ENCODE assay signal across 7 cellular contexts in genomic region chr10:21675157-21675796, GRCh38.
A peak's percentile ranks its signal among the peaks of the same experiment; 100 is the strongest.
DNase-seq lines count a peak whose midpoint lies in the region; ATAC-seq and TF ChIP-seq lines count a peak whose summit lies in the region.

No MANE protein-coding gene starts in this region.

- peaks cover 9% of the 10 kb centered on the region for H3K36me3 Mint-ChIP-seq in memory B cell

- CTCF ChIA-PET in HEK293T (lab: Yijun Ruan, JAX), result no interaction called here

- peaks cover 7% of the 10 kb centered on the region for H3K4me1 Mint-ChIP-seq in memory B cell

- no peak overlapping the region for H3K27ac Mint-ChIP-seq in memory B cell

- ATAC-seq in memory B cell (ENCODE audit: low read depth), result no peak
- no peak for ATAC-seq in HG02840 (IDR thresholded peaks at IDR 0.05; ENCODE audit: low FRiP score, unreplicated experiment)

- no peaks in the 10 kb centered on the region for H3K27me3 Mint-ChIP-seq in memory B cell

- TF ChIP-seq CTCF in cardiac fibroblast (IDR thresholded peaks at IDR 0.05; ENCODE audit: low read depth, low read length), result peak; percentile 92

- H3K4me3 ChIP-seq in cardiac fibroblast (replicated peaks in 1 of 2; ENCODE audit: low read depth in 2 of 2, low read length in 2 of 2), result no peak overlapping the region

- H3K4me3 Mint-ChIP-seq in memory B cell, result no peak overlapping the region

- DNase-seq in ELR (ENCODE audit: low read depth), result peak; percentile 66
- peak; percentile 47 for DNase-seq in HEK293T (ENCODE audit: extremely low spot score)
- DNase-seq in RPMI7951 (ENCODE audit: low read depth), result peak; percentile 43
- DNase-seq in cardiac fibroblast (ENCODE audit: low read depth in 2 of 2), result peak; percentile 44 to 61
- DNase-seq in memory B cell (ENCODE audit: low spot score in 2 of 2), result peak; percentile 11 to 16
- DNase-seq in HPDE6-E6E7 (ENCODE audit: extremely low spot score), result no peak

- H3K9me3 Mint-ChIP-seq in memory B cell, result no peaks in the 10 kb centered on the region

- POLR2A ChIA-PET in HEK293T (lab: Yijun Ruan, JAX), result no interaction called here

TF ChIP-seq in HEK293T, 16 proteins besides CTCF, POLR2A, EP300 and RAD21:
- TF ChIP-seq ZNF384 (IDR thresholded peaks at IDR 0.05) (no peak), PKNOX1 (IDR thresholded peaks at IDR 0.05) (no peak), SP1 (IDR thresholded peaks at IDR 0.05) (no peak), BHLHE40 (IDR thresholded peaks at IDR 0.05; ENCODE audit: borderline replicate concordance) (no peak), LEF1 (IDR thresholded peaks at IDR 0.05; ENCODE audit: borderline replicate concordance) (no peak), FOXK2 (IDR thresholded peaks at IDR 0.05) (no peak), ARNT (IDR thresholded peaks at IDR 0.05) (no peak), L3MBTL2 (conservative IDR thresholded peaks at IDR 0.05) (no peak), SUZ12 (IDR thresholded peaks at IDR 0.05) (no peak), NFRKB (IDR thresholded peaks at IDR 0.05) (no peak), ELF4 (IDR thresholded peaks at IDR 0.05) (no peak), HDGF (IDR thresholded peaks at IDR 0.05; ENCODE audit: borderline replicate concordance) (no peak), FOXA1 (IDR thresholded peaks at IDR 0.05) (no peak), FOXM1 (IDR thresholded peaks at IDR 0.05; ENCODE audit: borderline replicate concordance) (no peak)
